ENCODE assay signal across 22 cellular contexts in genomic region chr11:78683774-78684173, GRCh38.
"Had no signal": no experiment of that assay in that cellular context is flagged by ENCODE, and none has a peak within 500 bp of the region (broad histone marks: within the 10 kb centered on the region; RNA-seq: fewer than 3 reads in every experiment).

No MANE protein-coding gene starts in this region.

- H3K27me3 ChIP-seq: body of pancreas, colonic mucosa, esophagus squamous epithelium, left lung, tibial nerve had no signal

- H3K4me3 ChIP-seq: body of pancreas, colonic mucosa, esophagus squamous epithelium, left lung, mucosa of descending colon, skin epidermis, tibial nerve had no signal

- H3K36me3 Mint-ChIP-seq: activated naive CD8-positive, alpha-beta T cell treated with anti-CD3 and anti-CD28 coated beads for 36 hours had no signal

- H3K9me3 Mint-ChIP-seq: activated CD4-positive, alpha-beta T cell treated with anti-CD3 and anti-CD28 coated beads, Interleukin-2, amount 10 ng/mL, durations not matched to agents 7 days and 5 days; activated naive CD8-positive, alpha-beta T cell treated with anti-CD3 and anti-CD28 coated beads for 36 hours had no signal

- H3K4me1 ChIP-seq: body of pancreas, colonic mucosa, esophagus squamous epithelium, left lung, tibial nerve had no signal

- DNase-seq: activated CD4-positive, alpha-beta T cell treated with anti-CD3 and anti-CD28 coated beads, Interleukin-2, amount 10 ng/mL, durations not matched to agents 7 days and 5 days; activated CD8-positive, alpha-beta memory T cell treated with anti-CD3 and anti-CD28 coated beads for 24 hours; activated gamma-delta T cell treated with Interleukin-2 at 50 U/mL for 16 hours; activated naive CD8-positive, alpha-beta T cell treated with anti-CD3 and anti-CD28 coated beads for 36 hours; amygdala; body of pancreas; caudate nucleus; colonic mucosa; esophagus squamous epithelium; left lung; mammary epithelial cell; naive thymus-derived CD8-positive, alpha-beta T cell; occipital lobe; right cardiac atrium; stimulated activated CD4-positive, alpha-beta T cell treated with anti-CD3 and anti-CD28 coated beads, Interleukin-15, amount 100 ng/mL, for 24 hours; stimulated activated CD4-positive, alpha-beta T cell treated with anti-CD3 and anti-CD28 coated beads, Interleukin-4, amount 100 ng/mL, for 24 hours; stimulated activated naive CD4-positive, alpha-beta T cell treated with Interleukin-2 at 50 U/mL for 16 hours; substantia nigra; T-helper 17 cell had no signal

- ATAC-seq: body of pancreas; left lung; mucosa of descending colon; naive thymus-derived CD8-positive, alpha-beta T cell; right cardiac atrium; T-helper 17 cell had no signal

- H3K4me1 Mint-ChIP-seq: activated CD4-positive, alpha-beta T cell treated with anti-CD3 and anti-CD28 coated beads, Interleukin-2, amount 10 ng/mL, durations not matched to agents 7 days and 5 days; activated naive CD8-positive, alpha-beta T cell treated with anti-CD3 and anti-CD28 coated beads for 36 hours; T-helper 17 cell had no signal

- H3K36me3 ChIP-seq: colonic mucosa, left lung, tibial nerve had no signal

- H3K27ac ChIP-seq: body of pancreas, colonic mucosa, esophagus squamous epithelium, left lung, skin epidermis, tibial nerve had no signal

- H3K4me3 Mint-ChIP-seq: activated CD4-positive, alpha-beta T cell treated with anti-CD3 and anti-CD28 coated beads, Interleukin-2, amount 10 ng/mL, durations not matched to agents 7 days and 5 days; activated naive CD8-positive, alpha-beta T cell treated with anti-CD3 and anti-CD28 coated beads for 36 hours; T-helper 17 cell had no signal

- H3K27ac Mint-ChIP-seq: activated CD4-positive, alpha-beta T cell treated with anti-CD3 and anti-CD28 coated beads, Interleukin-2, amount 10 ng/mL, durations not matched to agents 7 days and 5 days; activated naive CD8-positive, alpha-beta T cell treated with anti-CD3 and anti-CD28 coated beads for 36 hours; naive thymus-derived CD8-positive, alpha-beta T cell; T-helper 17 cell had no signal

- H3K9me3 ChIP-seq: body of pancreas, colonic mucosa, esophagus squamous epithelium, left lung, mucosa of descending colon, tibial nerve had no signal
